Comparison of ENCODE assay signal across 14 cellular contexts in the genomic region with DNA sequence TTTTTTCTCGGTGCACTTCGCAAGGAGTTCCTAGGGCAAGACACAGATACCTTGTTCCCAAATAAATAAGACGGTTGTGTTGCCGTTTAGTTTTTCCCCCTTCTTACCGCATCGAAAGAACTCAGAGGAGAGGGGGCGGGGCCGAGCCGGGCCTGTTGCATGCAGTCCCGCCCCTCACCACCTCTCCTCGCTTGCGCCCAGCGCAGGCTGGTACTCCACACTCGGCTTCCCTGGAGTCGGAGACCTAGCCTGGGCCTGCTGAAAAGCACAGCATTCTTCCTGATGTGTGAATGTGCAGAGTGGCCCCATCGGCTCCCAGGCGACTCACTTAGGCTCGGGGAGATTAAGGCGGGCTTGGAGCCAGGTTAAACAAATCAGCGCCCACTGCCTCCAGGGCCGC. TPM values are rescaled to one million over a fixed set of nuclear protein-coding genes. Genes with fewer than 3 reads are reported as not detected.
DNase-seq lines count a peak whose midpoint lies in the region; ATAC-seq, FAIRE-seq and TF ChIP-seq lines count a peak whose summit lies in the region.
"Had no signal": no experiment of that assay in that cellular context is flagged by ENCODE, and none has a peak within 500 bp of the region (broad histone marks: within the 10 kb centered on the region; RNA-seq: fewer than 3 reads in every experiment).

No MANE protein-coding gene starts in this region.

- H3K9me3 ChIP-seq in right cardiac atrium (ENCODE audit: control insufficient read depth, low read length) = no peaks in the 10 kb centered on the region
- H3K9me3 ChIP-seq: tibial nerve had no signal

- no peaks in the 10 kb centered on the region for H3K27me3 Mint-ChIP-seq in endothelial cell (ENCODE audit: unreplicated experiment)
- peaks cover 16% of the 10 kb centered on the region for H3K27me3 Mint-ChIP-seq in type B pancreatic cell
- H3K27me3 Mint-ChIP-seq: brain had no signal

- H3K4me1 Mint-ChIP-seq in endothelial cell (ENCODE audit: unreplicated experiment) (no peaks in the 10 kb centered on the region), type B pancreatic cell (ENCODE audit: unreplicated experiment) (no peaks in the 10 kb centered on the region)
- H3K4me1 Mint-ChIP-seq: brain had no signal

- H3K4me3 Mint-ChIP-seq in endothelial cell (ENCODE audit: unreplicated experiment) = no peak overlapping the region
- no peak overlapping the region for H3K4me3 Mint-ChIP-seq in type B pancreatic cell
- H3K4me3 Mint-ChIP-seq: brain had no signal

- DNase-seq in right cardiac atrium = peak in 2 of 3 donors; percentile 31 to 49
- no peak for DNase-seq in cardiac septum (ENCODE audit: low spot score)
- DNase-seq in NCI-H510A (lab: John Stamatoyannopoulos, UW) = peak; percentile 6
- DNase-seq in endothelial cell (ENCODE audit: low spot score) = peak; percentile 12
- DNase-seq in type B pancreatic cell (ENCODE audit: extremely low spot score, unreplicated experiment) = no peak
- no peak for DNase-seq in T-helper 9 cell
- no peak for DNase-seq in middle frontal gyrus (ENCODE audit: extremely low spot score, low spot score)
- no peak for DNase-seq in RCC 7860 (ENCODE audit: low spot score)
- DNase-seq: activated CD4-positive, alpha-beta T cell treated with anti-CD3 and anti-CD28 coated beads, Interleukin-2, amount 50 U/mL, for 1 hour; OCI-M1 had no signal

- TF ChIP-seq CTCF in endothelial cell (IDR thresholded peaks at IDR 0.05; ENCODE audit: unreplicated experiment) (no peak), type B pancreatic cell (conservative IDR thresholded peaks at IDR 0.05) (peak; percentile 43)

- no peak overlapping the region for H3K27ac Mint-ChIP-seq in endothelial cell (ENCODE audit: unreplicated experiment)
- no peak overlapping the region for H3K27ac Mint-ChIP-seq in type B pancreatic cell
- H3K27ac Mint-ChIP-seq: activated T-helper 2 cell treated with anti-CD3 and anti-CD28 coated beads, Interferon-gamma antibody, Interleukin-2, Interleukin-4, amounts not matched to agents 10 μg/mL and 5 μg/mL and 100 μg/mL, durations not matched to agents 14 hours and 24 hours and 36 hours; brain had no signal

- no peaks in the 10 kb centered on the region for H3K27me3 ChIP-seq in right cardiac atrium (ENCODE audit: control insufficient read depth, insufficient read depth)

- ATAC-seq in right cardiac atrium = peak in 1 of 2 donors; percentile 45

- no peak for FAIRE-seq in RCC 7860 (lab: Jason Lieb, UNC)
- FAIRE-seq: GM12891 had no signal

- 11% methylated on average over 21 of the region's 21 CpGs for WGBS in right cardiac atrium

- intact Hi-C loops in right cardiac atrium (cut with DNase I) = no loop called here
- intact Hi-C loops in cardiac septum (cut with DNase I) = no loop called here

- H3K36me3 Mint-ChIP-seq in endothelial cell (ENCODE audit: low read depth, unreplicated experiment) (no peaks in the 10 kb centered on the region), type B pancreatic cell (no peaks in the 10 kb centered on the region)
- H3K36me3 Mint-ChIP-seq: brain had no signal

- H3K9me3 Mint-ChIP-seq in endothelial cell (ENCODE audit: unreplicated experiment) (no peaks in the 10 kb centered on the region), type B pancreatic cell (no peaks in the 10 kb centered on the region)
- H3K9me3 Mint-ChIP-seq: activated T-helper 2 cell treated with anti-CD3 and anti-CD28 coated beads, Interferon-gamma antibody, Interleukin-2, Interleukin-4, amounts not matched to agents 10 μg/mL and 5 μg/mL and 100 μg/mL, durations not matched to agents 14 hours and 24 hours and 36 hours had no signal

- no peak overlapping the region for H3K4me3 ChIP-seq in right cardiac atrium (ENCODE audit: low read length)
- H3K4me3 ChIP-seq: tibial nerve had no signal

- H3K27ac ChIP-seq in right cardiac atrium (ENCODE audit: low read length) = no peak overlapping the region
- H3K27ac ChIP-seq: tibial nerve had no signal

- no peaks in the 10 kb centered on the region for H3K4me1 ChIP-seq in right cardiac atrium (ENCODE audit: control insufficient read depth, insufficient read depth, low read length)
- H3K4me1 ChIP-seq: tibial nerve had no signal

RNA-seq across cellular contexts. Expression of a gene that starts 26.1 kb away (rescaled TPM):
- total RNA-seq in right cardiac atrium (10 to 100 TPM; 22.8 to 24.8 (median 23.6) TPM), cardiac septum (27.3 TPM), endothelial cell (ENCODE audit: unreplicated experiment) (28.4 TPM), type B pancreatic cell (ENCODE audit: low replicate concordance) (26.6 and 40.7 TPM in 2 replicates)
- polyA plus RNA-seq in right cardiac atrium = 9.9 TPM

Comparison
In these comparisons a context has a peak if more than half of its experiments do, and no peak if none do; other contexts are left out.
1. DNase-seq: peak in right cardiac atrium (2 of 3), NCI-H510A (single experiment) and endothelial cell (single experiment); none in cardiac septum (single experiment), type B pancreatic cell (single experiment), T-helper 9 cell (single experiment), middle frontal gyrus (single experiment) and RCC 7860 (single experiment).